In the genomic region with DNA sequence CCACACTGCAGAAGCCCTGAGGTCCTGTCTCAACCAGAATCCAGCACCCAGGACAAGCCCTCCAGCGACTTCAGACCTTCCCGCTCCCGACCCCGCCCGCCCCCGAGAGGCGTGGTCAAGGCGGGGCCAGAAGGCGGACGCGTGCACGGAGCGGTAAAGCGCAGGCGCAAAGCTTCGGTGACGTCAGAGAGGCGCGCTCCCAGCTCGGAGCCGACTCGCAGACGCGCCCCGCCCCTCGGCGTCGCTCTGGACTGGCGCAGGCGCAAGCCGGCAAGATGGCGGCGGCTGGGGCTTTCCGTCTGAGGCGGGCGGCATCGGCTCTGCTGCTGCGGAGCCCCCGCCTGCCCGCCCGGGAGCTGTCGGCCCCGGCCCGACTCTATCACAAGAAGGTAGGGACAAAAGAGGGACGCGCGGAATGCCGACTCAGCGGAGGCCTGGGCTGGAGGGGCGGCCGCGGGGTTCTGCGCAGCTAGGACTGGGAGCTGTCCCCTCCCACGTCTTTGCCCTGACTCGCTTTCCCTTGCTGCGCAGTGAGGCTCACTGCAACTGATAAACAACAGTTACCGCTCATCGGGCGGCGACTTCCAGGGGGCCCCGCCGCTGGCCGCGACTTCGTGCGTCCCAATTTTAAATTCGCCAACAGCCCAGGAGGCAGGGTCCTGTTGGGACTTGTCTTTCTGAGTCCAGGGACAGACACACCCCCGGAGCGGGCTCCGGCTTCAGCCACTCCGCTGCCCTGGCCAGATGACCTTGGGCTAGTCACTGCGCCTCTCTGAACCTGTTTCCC, we compare ENCODE assay signal across 8 cellular contexts. TPM values are rescaled to one million over a fixed set of nuclear protein-coding genes. Genes with fewer than 3 reads are reported as not detected.
DNase-seq lines count a peak whose midpoint lies in the region; ATAC-seq and TF ChIP-seq lines count a peak whose summit lies in the region.

A gene (plus strand): TSS at position 249 of the 787 bp plus-strand sequence. CDS start 27 bp downstream, at position 276.

- in situ Hi-C loops in KBM-7 (cut with MboI; ENCODE audit: low pct_unique_long_range_greater_than_20kb, low sequenced_read_pairs), result no loop called here

- H3K36me3 ChIP-seq in PC-9 (ENCODE audit: low read depth), result peaks cover 22% of the 10 kb centered on the region

- H4K20me1 ChIP-seq in PC-9 (ENCODE audit: insufficient read depth), result peaks cover 22% of the 10 kb centered on the region

- CTCF ChIA-PET in PC-9 (lab: Charles Lee), result no interaction called here

- H3K4me1 ChIP-seq in PC-9 (replicated peaks; ENCODE audit: insufficient read depth), result peaks cover 28% of the 10 kb centered on the region

- H3K9me2 ChIP-seq in PC-9 (ENCODE audit: insufficient read depth), result no peaks in the 10 kb centered on the region

- peak; percentile 54 for ATAC-seq in GM21723 (IDR thresholded peaks at IDR 0.05; ENCODE audit: unreplicated experiment)

- peak within 1 kb of the TSS; percentile 87 for H3K4me2 ChIP-seq in PC-9

- no TSS peak for BruUV-seq in PC-9 (replicated peaks; lab: Mats Ljungman, UMichigan)

- H3K27me3 ChIP-seq in PC-9 (ENCODE audit: insufficient read depth, low read depth), result no peaks in the 10 kb centered on the region

- intact Hi-C loops in PC-9 (cut with micrococcal nuclease; ENCODE audit: unreplicated experiment), result loop anchor here (1.0 to 10.0 kb wide), 8 partner anchors 56 to 823 kb away; a partner anchor contains a TSS

- H3F3A ChIP-seq in PC-9 (ENCODE audit: insufficient read depth, low read depth), result peaks cover 24% of the 10 kb centered on the region

- peak within 1 kb of the TSS; percentile 93 for H2AFZ ChIP-seq in PC-9

- peaks cover 55% of the 10 kb centered on the region for H3K79me2 ChIP-seq in PC-9 (ENCODE audit: low read depth)

- POLR2A ChIA-PET in PC-9 (lab: Charles Lee; ENCODE audit: unreplicated experiment), result interaction anchor here (0.5 to 0.7 kb wide), 8 partner anchors 68 to 1399 kb away, joined by 3 to 35 read pairs (median 4); a partner anchor contains a TSS

- DNase-seq in DMS53 (lab: John Stamatoyannopoulos, UW) (peak; percentile 100), KBM-7 (peak; percentile 97), PC-9 (peak; percentile 87 to 98), epithelial cell of proximal tubule (ENCODE audit: low read depth) (no peak), mucosa of gallbladder (ENCODE audit: low spot score) (peak; percentile 98)
- peak; percentile 100 for DNase-seq in activated T-cell treated with anti-CD3 and anti-CD28 coated beads, Interleukin-2, amount 50 U/mL, for 1 hour
- DNase-seq in stimulated activated CD8-positive, alpha-beta memory T cell treated with anti-CD3 and anti-CD28 coated beads, Interleukin-4, amount 100 ng/mL, for 24 hours (ENCODE audit: low read depth), result peak; percentile 99

- TF ChIP-seq CTCF in PC-9 (conservative IDR thresholded peaks at IDR 0.05), result no peak
- TF ChIP-seq CTCF in epithelial cell of proximal tubule (conservative IDR thresholded peaks at IDR 0.05; ENCODE audit: low read depth, low read length), result no peak

- no peaks in the 10 kb centered on the region for H3K9me3 ChIP-seq in PC-9 (ENCODE audit: insufficient read depth, low read depth)

- H3K4me3 ChIP-seq in PC-9 (peak within 1 kb of the TSS; percentile 72), epithelial cell of proximal tubule (ENCODE audit: low read depth, low read length) (peak within 1 kb of the TSS; percentile 92)

- H3K27ac ChIP-seq in PC-9, result peak within 1 kb of the TSS; percentile 85

RNA-seq across cellular contexts. Expression of the gene that starts here (rescaled TPM):
- total RNA-seq in PC-9 (2021) (84.8 and 86.7 TPM in 2 replicates), epithelial cell of proximal tubule (87.5 and 128 TPM in 2 replicates), mucosa of gallbladder (129 TPM)
